2 cellular contexts compared by ENCODE assay signal in the genomic region with DNA sequence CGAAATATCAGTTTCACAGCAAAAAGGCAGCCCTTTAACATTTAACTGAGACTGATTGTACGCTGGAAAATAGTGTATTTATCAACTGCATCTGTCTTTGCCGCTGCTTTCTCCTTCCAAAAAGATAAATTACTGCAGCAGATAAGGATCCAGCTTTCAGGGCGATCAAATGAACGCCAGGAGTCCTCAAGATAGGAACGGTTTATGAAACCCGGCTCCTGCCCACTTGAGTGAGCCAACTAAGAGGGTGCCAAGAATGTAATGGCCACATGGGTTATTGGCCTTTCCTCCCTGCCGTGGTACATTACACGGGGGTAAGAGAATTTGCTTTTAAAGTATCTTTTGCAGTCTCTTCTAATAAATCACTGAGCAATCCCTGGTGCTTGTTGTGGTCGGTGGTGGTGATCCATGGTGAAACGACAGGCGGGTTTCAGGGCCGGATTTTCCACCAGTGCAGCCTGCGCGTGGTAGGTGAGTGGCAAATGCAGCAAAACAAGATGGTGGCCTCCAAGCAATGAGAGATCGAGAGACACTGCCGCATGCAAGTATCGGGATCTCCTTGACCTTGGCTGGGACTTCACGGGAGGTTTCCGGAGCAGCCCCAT.
TF ChIP-seq lines count a peak whose summit lies in the region.

No MANE protein-coding gene starts in this region.

TF ChIP-seq in SK-N-SH, 30 proteins besides CTCF, POLR2A, EP300 and RAD21 (continued from another document):
- TF ChIP-seq, protein P1, sequence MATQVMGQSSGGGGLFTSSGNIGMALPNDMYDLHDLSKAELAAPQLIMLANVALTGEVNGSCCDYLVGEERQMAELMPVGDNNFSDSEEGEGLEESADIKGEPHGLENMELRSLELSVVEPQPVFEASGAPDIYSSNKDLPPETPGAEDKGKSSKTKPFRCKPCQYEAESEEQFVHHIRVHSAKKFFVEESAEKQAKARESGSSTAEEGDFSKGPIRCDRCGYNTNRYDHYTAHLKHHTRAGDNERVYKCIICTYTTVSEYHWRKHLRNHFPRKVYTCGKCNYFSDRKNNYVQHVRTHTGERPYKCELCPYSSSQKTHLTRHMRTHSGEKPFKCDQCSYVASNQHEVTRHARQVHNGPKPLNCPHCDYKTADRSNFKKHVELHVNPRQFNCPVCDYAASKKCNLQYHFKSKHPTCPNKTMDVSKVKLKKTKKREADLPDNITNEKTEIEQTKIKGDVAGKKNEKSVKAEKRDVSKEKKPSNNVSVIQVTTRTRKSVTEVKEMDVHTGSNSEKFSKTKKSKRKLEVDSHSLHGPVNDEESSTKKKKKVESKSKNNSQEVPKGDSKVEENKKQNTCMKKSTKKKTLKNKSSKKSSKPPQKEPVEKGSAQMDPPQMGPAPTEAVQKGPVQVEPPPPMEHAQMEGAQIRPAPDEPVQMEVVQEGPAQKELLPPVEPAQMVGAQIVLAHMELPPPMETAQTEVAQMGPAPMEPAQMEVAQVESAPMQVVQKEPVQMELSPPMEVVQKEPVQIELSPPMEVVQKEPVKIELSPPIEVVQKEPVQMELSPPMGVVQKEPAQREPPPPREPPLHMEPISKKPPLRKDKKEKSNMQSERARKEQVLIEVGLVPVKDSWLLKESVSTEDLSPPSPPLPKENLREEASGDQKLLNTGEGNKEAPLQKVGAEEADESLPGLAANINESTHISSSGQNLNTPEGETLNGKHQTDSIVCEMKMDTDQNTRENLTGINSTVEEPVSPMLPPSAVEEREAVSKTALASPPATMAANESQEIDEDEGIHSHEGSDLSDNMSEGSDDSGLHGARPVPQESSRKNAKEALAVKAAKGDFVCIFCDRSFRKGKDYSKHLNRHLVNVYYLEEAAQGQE (IDR thresholded peaks at IDR 0.05; ENCODE audit: low read depth, low read length): no peak
- no peak for TF ChIP-seq RXRA (IDR thresholded peaks at IDR 0.05; ENCODE audit: borderline replicate concordance, low read depth)
- peak; percentile 36 for TF ChIP-seq GATA2 (CRISPR knock-in tag; IDR thresholded peaks at IDR 0.05)
- no peak for TF ChIP-seq SIN3A (IDR thresholded peaks at IDR 0.05; ENCODE audit: borderline replicate concordance, low read depth, low read length)
- TF ChIP-seq TCF12 (IDR thresholded peaks at IDR 0.05): no peak
- TF ChIP-seq, protein P2, sequence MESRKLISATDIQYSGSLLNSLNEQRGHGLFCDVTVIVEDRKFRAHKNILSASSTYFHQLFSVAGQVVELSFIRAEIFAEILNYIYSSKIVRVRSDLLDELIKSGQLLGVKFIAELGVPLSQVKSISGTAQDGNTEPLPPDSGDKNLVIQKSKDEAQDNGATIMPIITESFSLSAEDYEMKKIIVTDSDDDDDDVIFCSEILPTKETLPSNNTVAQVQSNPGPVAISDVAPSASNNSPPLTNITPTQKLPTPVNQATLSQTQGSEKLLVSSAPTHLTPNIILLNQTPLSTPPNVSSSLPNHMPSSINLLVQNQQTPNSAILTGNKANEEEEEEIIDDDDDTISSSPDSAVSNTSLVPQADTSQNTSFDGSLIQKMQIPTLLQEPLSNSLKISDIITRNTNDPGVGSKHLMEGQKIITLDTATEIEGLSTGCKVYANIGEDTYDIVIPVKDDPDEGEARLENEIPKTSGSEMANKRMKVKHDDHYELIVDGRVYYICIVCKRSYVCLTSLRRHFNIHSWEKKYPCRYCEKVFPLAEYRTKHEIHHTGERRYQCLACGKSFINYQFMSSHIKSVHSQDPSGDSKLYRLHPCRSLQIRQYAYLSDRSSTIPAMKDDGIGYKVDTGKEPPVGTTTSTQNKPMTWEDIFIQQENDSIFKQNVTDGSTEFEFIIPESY (IDR thresholded peaks at IDR 0.05; ENCODE audit: borderline replicate concordance, low read depth): no peak
- TF ChIP-seq RCOR1 (IDR thresholded peaks at IDR 0.05; ENCODE audit: low read length): no peak
TF ChIP-seq in SK-N-SH: peak in this region for 1.

TF ChIP-seq in SK-N-SH treated with all-trans-retinoic acid at 6 μM for 48 hours, 23 proteins besides CTCF, POLR2A, EP300 and RAD21 (continued from another document):
- TF ChIP-seq, protein P3, sequence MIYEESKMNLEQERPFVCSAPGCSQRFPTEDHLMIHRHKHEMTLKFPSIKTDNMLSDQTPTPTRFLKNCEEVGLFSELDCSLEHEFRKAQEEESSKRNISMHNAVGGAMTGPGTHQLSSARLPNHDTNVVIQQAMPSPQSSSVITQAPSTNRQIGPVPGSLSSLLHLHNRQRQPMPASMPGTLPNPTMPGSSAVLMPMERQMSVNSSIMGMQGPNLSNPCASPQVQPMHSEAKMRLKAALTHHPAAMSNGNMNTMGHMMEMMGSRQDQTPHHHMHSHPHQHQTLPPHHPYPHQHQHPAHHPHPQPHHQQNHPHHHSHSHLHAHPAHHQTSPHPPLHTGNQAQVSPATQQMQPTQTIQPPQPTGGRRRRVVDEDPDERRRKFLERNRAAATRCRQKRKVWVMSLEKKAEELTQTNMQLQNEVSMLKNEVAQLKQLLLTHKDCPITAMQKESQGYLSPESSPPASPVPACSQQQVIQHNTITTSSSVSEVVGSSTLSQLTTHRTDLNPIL (CRISPR knock-in tag; IDR thresholded peaks at IDR 0.05; ENCODE audit: low read depth): no peak
- no peak for TF ChIP-seq ZC3H10 (CRISPR knock-in tag; IDR thresholded peaks at IDR 0.05)
- TF ChIP-seq GLIS3 (CRISPR knock-in tag; IDR thresholded peaks at IDR 0.05): no peak
- TF ChIP-seq ZFP30 (CRISPR knock-in tag; IDR thresholded peaks at IDR 0.05): no peak
- TF ChIP-seq RARB (CRISPR knock-in tag; IDR thresholded peaks at IDR 0.05): no peak
- no peak for TF ChIP-seq ZNF70 (CRISPR knock-in tag; IDR thresholded peaks at IDR 0.05)
